ENCODE assay signal across 8 cellular contexts in genomic region chrX:53684415-53685192, GRCh38.
DNase-seq lines count a peak whose midpoint lies in the region; ATAC-seq and TF ChIP-seq lines count a peak whose summit lies in the region.

No MANE protein-coding gene starts in this region.

- H3K4me3 ChIP-seq in SK-N-MC (peak overlapping the region; percentile 85), fibroblast of pulmonary artery (replicated peaks; ENCODE audit: low read depth, low read length) (peak overlapping the region; percentile 77), skeletal muscle cell (ENCODE audit: low read depth, low read length) (peak overlapping the region; percentile 64)

- no peak for TF ChIP-seq CTCF in C4-2B (conservative IDR thresholded peaks at IDR 0.05)
- TF ChIP-seq CTCF in fibroblast of pulmonary artery (IDR thresholded peaks at IDR 0.05; ENCODE audit: low read length, missing control alignments) = no peak
- no peak for TF ChIP-seq CTCF in GM10266 (IDR thresholded peaks at IDR 0.05; ENCODE audit: control insufficient read depth, insufficient read depth, low read depth, missing control alignments)

- peaks cover 22% of the 10 kb centered on the region for H3K36me3 ChIP-seq in SK-N-MC (ENCODE audit: insufficient read depth, low read length)

- no peaks in the 10 kb centered on the region for H3K9me3 ChIP-seq in SK-N-MC (ENCODE audit: low read depth, low read length)

- ATAC-seq in GM21515 (IDR thresholded peaks at IDR 0.05; ENCODE audit: unreplicated experiment) (peak; percentile 69), HG03521 (IDR thresholded peaks at IDR 0.05; ENCODE audit: unreplicated experiment) (no peak)

- DNase-seq in SK-N-MC (ENCODE audit: low read depth, low spot score) (no peak), fibroblast of pulmonary artery (ENCODE audit: low read depth) (no peak), skeletal muscle cell (ENCODE audit: low read depth) (no peak), GM10266 (ENCODE audit: extremely low spot score) (no peak), NCI-H446 (lab: John Stamatoyannopoulos, UW) (no peak)

- peak overlapping the region; percentile 97 for H3K9ac ChIP-seq in SK-N-MC (ENCODE audit: insufficient read length)

- H3K27ac ChIP-seq in C4-2B (peak overlapping the region; percentile 91), SK-N-MC (peak overlapping the region; percentile 95)
